15 cellular contexts compared by ENCODE assay signal in the genomic region with DNA sequence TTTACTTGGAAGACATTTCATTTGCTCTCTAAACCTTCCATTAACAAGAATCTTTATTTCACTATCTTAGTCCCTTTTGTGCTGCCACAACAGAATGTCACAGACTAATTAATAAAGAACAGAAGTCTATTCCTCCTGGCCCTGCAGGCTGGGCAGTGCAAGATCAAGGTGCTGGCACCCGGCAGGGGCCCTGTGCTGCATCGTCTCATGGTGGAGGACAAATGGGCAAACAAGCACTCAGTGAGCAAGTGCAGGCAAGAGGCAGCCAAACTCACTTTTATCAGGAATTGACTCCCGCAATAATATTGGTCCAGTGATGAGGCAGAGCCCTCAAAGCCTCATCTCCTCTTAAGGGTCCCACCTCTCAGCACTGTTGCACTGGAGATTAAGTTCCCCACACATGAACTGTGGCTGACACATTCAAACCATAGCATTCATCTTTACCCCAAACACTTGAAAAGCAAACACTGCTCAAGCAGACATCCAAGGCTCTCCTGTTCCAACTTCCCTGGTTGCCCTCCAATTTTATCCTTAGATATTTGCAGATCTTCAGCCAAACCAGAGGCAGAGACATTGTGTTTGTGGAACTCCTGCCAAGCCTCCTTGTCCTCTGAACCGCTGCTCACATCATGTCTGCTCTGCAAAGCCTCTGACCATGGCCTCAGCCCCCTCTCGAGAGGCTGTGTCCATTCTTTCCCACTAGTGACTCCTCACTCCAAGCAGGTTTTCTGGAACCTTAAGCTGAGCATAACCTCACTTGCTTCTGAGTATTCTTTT.
DNase-seq lines count a peak whose midpoint lies in the region; ATAC-seq and TF ChIP-seq lines count a peak whose summit lies in the region.
"Had no signal": no experiment of that assay in that cellular context is flagged by ENCODE, and none has a peak within 500 bp of the region (broad histone marks: within the 10 kb centered on the region; RNA-seq: fewer than 3 reads in every experiment).

No MANE protein-coding gene starts in this region.

- H2AFZ ChIP-seq in fibroblast of lung (ENCODE audit: low read length), result no peak overlapping the region
- H2AFZ ChIP-seq: GM23338 had no signal

- H3K4me1 ChIP-seq in fibroblast of lung (ENCODE audit: control insufficient read depth, extremely low read depth, insufficient read depth, low read length), result no peaks in the 10 kb centered on the region
- no peaks in the 10 kb centered on the region for H3K4me1 ChIP-seq in ovary (ENCODE audit: insufficient read depth)
- H3K4me1 ChIP-seq in mucosa of descending colon (ENCODE audit: low read depth), result no peaks in the 10 kb centered on the region
- H3K4me1 ChIP-seq: BE2C had no signal

- H3K36me3 ChIP-seq in MG63, result no peaks in the 10 kb centered on the region
- no peaks in the 10 kb centered on the region for H3K36me3 ChIP-seq in fibroblast of lung (ENCODE audit: control insufficient read depth, insufficient read depth, low read length)
- H3K36me3 ChIP-seq in ovary, result no peaks in the 10 kb centered on the region
- no peaks in the 10 kb centered on the region for H3K36me3 ChIP-seq in mucosa of descending colon (ENCODE audit: low read depth)
- H3K36me3 ChIP-seq: BE2C had no signal

- H3K4me3 ChIP-seq in MG63, result no peak overlapping the region
- H3K4me3 ChIP-seq in fibroblast of lung (replicated peaks in 1 of 4; ENCODE audit: control extremely low read depth in 1 of 4, insufficient read depth in 1 of 4, low read depth in 3 of 4, low read length in 4 of 4), result no peak overlapping the region
- no peak overlapping the region for H3K4me3 ChIP-seq in ovary
- H3K4me3 ChIP-seq in mucosa of descending colon, result no peak overlapping the region
- H3K4me3 ChIP-seq: GM23338 had no signal

- no peak for TF ChIP-seq EP300 in ovary (IDR thresholded peaks at IDR 0.05)

- H3K9me3 ChIP-seq in MG63 (no peaks in the 10 kb centered on the region), fibroblast of lung (ENCODE audit: control insufficient read depth, insufficient read depth, low read depth, low read length) (no peaks in the 10 kb centered on the region), ovary (no peaks in the 10 kb centered on the region), mucosa of descending colon (peaks cover 59% of the 10 kb centered on the region)
- H3K9me3 ChIP-seq: BE2C had no signal

- TF ChIP-seq POLR2A in ovary (IDR thresholded peaks at IDR 0.05), result no peak

- no peaks in the 10 kb centered on the region for H3K79me2 ChIP-seq in fibroblast of lung (ENCODE audit: control insufficient read depth, insufficient read depth, low read length)

- TF ChIP-seq CTCF in fibroblast of lung (conservative IDR thresholded peaks at IDR 0.05 in 1 of 2, IDR thresholded peaks at IDR 0.05 in 1 of 2; ENCODE audit: low read depth in 1 of 2, low read length in 2 of 2), result no peak
- TF ChIP-seq CTCF in ovary (IDR thresholded peaks at IDR 0.05), result no peak
- TF ChIP-seq CTCF in mucosa of descending colon (IDR thresholded peaks at IDR 0.05), result no peak

- H3K9ac ChIP-seq in fibroblast of lung (ENCODE audit: insufficient read depth, low read length), result no peak overlapping the region

- intact Hi-C loops in ovary (cut with DNase I), result no loop called here
- intact Hi-C loops in mucosa of descending colon (cut with DNase I, micrococcal nuclease), result no loop called here

- no peak overlapping the region for H3K4me2 ChIP-seq in fibroblast of lung (ENCODE audit: extremely low read depth, insufficient read depth, low read length)
- H3K4me2 ChIP-seq: GM23338 had no signal

- no peaks in the 10 kb centered on the region for H3K27me3 ChIP-seq in MG63
- H3K27me3 ChIP-seq in fibroblast of lung (ENCODE audit: control insufficient read depth, insufficient read depth, low read length), result no peaks in the 10 kb centered on the region
- no peaks in the 10 kb centered on the region for H3K27me3 ChIP-seq in ovary
- H3K27me3 ChIP-seq: BE2C had no signal

- no peaks in the 10 kb centered on the region for H4K20me1 ChIP-seq in fibroblast of lung (ENCODE audit: control insufficient read depth, extremely low read depth, insufficient read depth, low read length)

- ATAC-seq in GM18858 (IDR thresholded peaks at IDR 0.05; ENCODE audit: unreplicated experiment), result no peak
- ATAC-seq in mucosa of descending colon, result no peak
- no peak for ATAC-seq in HG02973 (IDR thresholded peaks at IDR 0.05; ENCODE audit: unreplicated experiment)
- ATAC-seq: CD8-positive, alpha-beta T cell; GM23338 had no signal

- 10 to 38% (median 20%) methylated on average over 5 of the region's 5 CpGs for WGBS in ovary, 3 donors

- H3K27ac ChIP-seq in fibroblast of lung (ENCODE audit: insufficient read depth, low read length) (no peak overlapping the region), ovary (no peak overlapping the region)

- peak; percentile 2 for DNase-seq in MG63
- DNase-seq in fibroblast of lung (ENCODE audit: low read depth in 2 of 2), result peak; percentile 2 to 18
- peak in 3 of 5 donors; percentile 21 to 35 (median 32) for DNase-seq in ovary
- DNase-seq in GF-D8 (lab: John Stamatoyannopoulos, UW), result no peak
- no peak for DNase-seq in mucosa of descending colon
- DNase-seq: BE2C; CD8-positive, alpha-beta T cell; COR-L47; DMS153; DMS79 treated with DMSO at 0.1 percent for 48 hours; EL; H7 had no signal

Comparison
In these comparisons a context has a peak if more than half of its experiments do, and no peak if none do; other contexts are left out.
1. DNase-seq: peak in MG63 (single experiment), fibroblast of lung (2 of 2) and ovary (3 of 5); none in GF-D8 (single experiment) and mucosa of descending colon (0 of 3).